ENCODE assay signal across 12 cellular contexts in genomic region chr12:39723831-39724230, GRCh38.
DNase-seq lines count a peak whose midpoint lies in the region; ATAC-seq lines count a peak whose summit lies in the region.
"Had no signal": no experiment of that assay in that cellular context is flagged by ENCODE, and none has a peak within 500 bp of the region (broad histone marks: within the 10 kb centered on the region; RNA-seq: fewer than 3 reads in every experiment).

No MANE protein-coding gene starts in this region.

- H3K9me3 ChIP-seq in CD8-positive, alpha-beta memory T cell (ENCODE audit: low read length) = no peaks in the 10 kb centered on the region

- H3K4me1 ChIP-seq in CD8-positive, alpha-beta memory T cell (ENCODE audit: insufficient read depth, low read length) = no peaks in the 10 kb centered on the region
- H3K4me1 ChIP-seq: gastroesophageal sphincter had no signal

- peak; percentile 51 for DNase-seq in COLO829 (ENCODE audit: low spot score)
- peak; percentile 6 to 75 for DNase-seq in SW 1271 (lab: John Stamatoyannopoulos, UW)
- DNase-seq in glomerular visceral epithelial cell (ENCODE audit: extremely low spot score) = peak; percentile 46
- DNase-seq in ecto neural progenitor cell (ENCODE audit: low spot score) = no peak
- no peak for DNase-seq in NCI-H2107 treated with DMSO at 0.1 percent for 48 hours (lab: John Stamatoyannopoulos, UW; ENCODE audit: unreplicated experiment)
- DNase-seq in CD8-positive, alpha-beta memory T cell = no peak
- DNase-seq: activated T-cell treated with anti-CD3 and anti-CD28 coated beads, Interleukin-2, amount 50 U/mL, for 4 hours had no signal

- peaks cover 9 to 21% (median 19%) of the 10 kb centered on the region in 3 donors for H3K4me1 Mint-ChIP-seq in CD8-positive, alpha-beta memory T cell
- H3K4me1 Mint-ChIP-seq: neural crest cell had no signal

- CTCF ChIA-PET in CD8-positive, alpha-beta memory T cell (lab: Charles Lee) = no interaction called here

- H3K27ac ChIP-seq in CD8-positive, alpha-beta memory T cell (ENCODE audit: low read depth, low read length) = no peak overlapping the region
- H3K27ac ChIP-seq: gastroesophageal sphincter, PC-9 had no signal

- H3K36me3 ChIP-seq in CD8-positive, alpha-beta memory T cell (ENCODE audit: insufficient read depth, low read length) = no peaks in the 10 kb centered on the region
- H3K36me3 ChIP-seq: gastroesophageal sphincter had no signal

- H3K4me3 ChIP-seq in CD8-positive, alpha-beta memory T cell (ENCODE audit: low read length) = no peak overlapping the region
- H3K4me3 ChIP-seq: gastroesophageal sphincter, PC-9 had no signal

- H3K36me3 Mint-ChIP-seq in CD8-positive, alpha-beta memory T cell = peaks cover 0 to 24% (median 1%) of the 10 kb centered on the region in 3 donors

- POLR2A ChIA-PET in CD8-positive, alpha-beta memory T cell (lab: Charles Lee) = no interaction called here

- peak overlapping the region in 1 of 8 donors; percentile 13 for H3K27ac Mint-ChIP-seq in CD8-positive, alpha-beta memory T cell

- no peaks in the 10 kb centered on the region for H3K27me3 Mint-ChIP-seq in CD8-positive, alpha-beta memory T cell

- H3K27me3 ChIP-seq in CD8-positive, alpha-beta memory T cell (ENCODE audit: insufficient read depth, low read length, poor library complexity, severe bottlenecking) = no peaks in the 10 kb centered on the region
- H3K27me3 ChIP-seq: gastroesophageal sphincter had no signal

- H3K9me3 Mint-ChIP-seq in CD8-positive, alpha-beta memory T cell = peaks cover under 1 to 12% (median 2%) of the 10 kb centered on the region in 5 donors
- H3K9me3 Mint-ChIP-seq: activated T-cell treated with anti-CD3 and anti-CD28 coated beads, Interleukin-2, amount 50 U/mL, for 4 hours had no signal

- peak; percentile 67 for ATAC-seq in HG03432 (IDR thresholded peaks at IDR 0.05; ENCODE audit: unreplicated experiment)
- no peak for ATAC-seq in HG03457 (IDR thresholded peaks at IDR 0.05; ENCODE audit: unreplicated experiment)
- ATAC-seq: activated T-cell treated with anti-CD3 and anti-CD28 coated beads, Interleukin-2, amount 50 U/mL, for 4 hours; gastroesophageal sphincter had no signal

- peak overlapping the region in 3 of 7 donors; percentile 13 to 59 (median 25) for H3K4me3 Mint-ChIP-seq in CD8-positive, alpha-beta memory T cell
- H3K4me3 Mint-ChIP-seq: activated T-cell treated with anti-CD3 and anti-CD28 coated beads, Interleukin-2, amount 50 U/mL, for 4 hours; neural crest cell had no signal

Comparison
In these comparisons a context has a peak if more than half of its experiments do, and no peak if none do; other contexts are left out.
1. DNase-seq: peak in COLO829 (single experiment), SW 1271 (2 of 2) and glomerular visceral epithelial cell (single experiment); none in ecto neural progenitor cell (single experiment), NCI-H2107 treated with DMSO at 0.1 percent for 48 hours (single experiment) and CD8-positive, alpha-beta memory T cell (0 of 5).